In the genomic region with DNA sequence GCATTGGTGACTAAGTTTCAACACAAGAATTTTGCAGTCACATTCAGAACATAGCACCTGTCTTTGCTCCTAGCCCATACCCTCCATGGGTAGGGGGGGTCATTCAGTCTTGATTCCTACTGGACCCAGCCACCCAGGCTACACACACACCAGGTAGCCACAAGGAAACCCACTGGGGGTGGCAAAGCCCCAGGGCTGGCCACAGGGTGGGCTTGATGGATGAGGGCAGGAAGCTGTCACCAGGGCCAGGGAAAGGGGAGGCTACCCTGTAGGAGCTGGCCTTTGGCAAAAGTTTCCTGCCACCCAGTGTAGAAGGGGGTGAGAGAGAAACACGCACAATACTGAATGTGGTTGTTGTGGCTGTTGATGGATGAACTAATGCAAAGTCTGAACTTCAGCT, we compare ENCODE assay signal across 25 cellular contexts.
"Had no signal": no experiment of that assay in that cellular context is flagged by ENCODE, and none has a peak within 500 bp of the region (broad histone marks: within the 10 kb centered on the region; RNA-seq: fewer than 3 reads in every experiment).

No MANE protein-coding gene starts in this region.

- DNase-seq: cortex of kidney; effector memory CD8-positive, alpha-beta T cell; erythroblast; esophagus squamous epithelium; foreskin melanocyte; glutamatergic neuron; heart right ventricle; hippocampal formation; immature natural killer cell; islet precursor cell; left ventricle myocardium superior; right cardiac atrium; sigmoid colon; stimulated activated CD4-positive, alpha-beta T cell treated with anti-CD3 and anti-CD28 coated beads, Interleukin-2, amount 100 ng/mL, for 24 hours; stimulated activated CD4-positive, alpha-beta T cell treated with anti-CD3 and anti-CD28 coated beads, Interleukin-4, amount 100 ng/mL, for 24 hours; stimulated activated naive CD4-positive, alpha-beta T cell treated with Interleukin-2 at 50 U/mL for 16 hours; stomach; thyroid gland; trophoblast cell had no signal

- H3K36me3 ChIP-seq: esophagus squamous epithelium, heart right ventricle, neural progenitor cell, prostate gland, sigmoid colon, stomach, thyroid gland had no signal

- H3K4me1 Mint-ChIP-seq: immature natural killer cell; memory B cell; nephron; neural progenitor cell; stimulated activated effector memory CD8-positive, alpha-beta T cell treated with anti-CD3 and anti-CD28 coated beads, Interleukin-12 subunit alpha, Interleukin-12 subunit beta, amount 100 ng/mL, for 72 hours had no signal

- H3K36me3 Mint-ChIP-seq: neural progenitor cell; stimulated activated effector memory CD8-positive, alpha-beta T cell treated with anti-CD3 and anti-CD28 coated beads, Interleukin-12 subunit alpha, Interleukin-12 subunit beta, amount 100 ng/mL, for 72 hours had no signal

- H3K4me3 Mint-ChIP-seq: effector memory CD8-positive, alpha-beta T cell; immature natural killer cell; memory B cell; nephron; neural progenitor cell; stimulated activated effector memory CD8-positive, alpha-beta T cell treated with anti-CD3 and anti-CD28 coated beads, Interleukin-12 subunit alpha, Interleukin-12 subunit beta, amount 100 ng/mL, for 72 hours had no signal

- H3K27ac ChIP-seq: esophagus squamous epithelium, heart right ventricle, neural progenitor cell, prostate gland, sigmoid colon, stomach, thyroid gland had no signal

- ATAC-seq: effector memory CD8-positive, alpha-beta T cell; heart right ventricle; left ventricle myocardium superior; right cardiac atrium; stimulated activated effector memory CD8-positive, alpha-beta T cell treated with anti-CD3 and anti-CD28 coated beads, Interleukin-12 subunit alpha, Interleukin-12 subunit beta, amount 100 ng/mL, for 72 hours had no signal

- H3K27ac Mint-ChIP-seq: effector memory CD8-positive, alpha-beta T cell; immature natural killer cell; memory B cell; nephron; neural progenitor cell; stimulated activated effector memory CD8-positive, alpha-beta T cell treated with anti-CD3 and anti-CD28 coated beads, Interleukin-12 subunit alpha, Interleukin-12 subunit beta, amount 100 ng/mL, for 72 hours had no signal

- H3K27me3 ChIP-seq: sigmoid colon, thyroid gland had no signal

- H3K4me1 ChIP-seq: esophagus squamous epithelium, heart right ventricle, neural progenitor cell, prostate gland, sigmoid colon, stomach, thyroid gland had no signal

- H3K4me3 ChIP-seq: esophagus squamous epithelium, heart right ventricle, lung, neural progenitor cell, prostate gland, sigmoid colon, stomach, thyroid gland had no signal

- H3K9me3 ChIP-seq: prostate gland, thyroid gland had no signal
